In the genomic region with DNA sequence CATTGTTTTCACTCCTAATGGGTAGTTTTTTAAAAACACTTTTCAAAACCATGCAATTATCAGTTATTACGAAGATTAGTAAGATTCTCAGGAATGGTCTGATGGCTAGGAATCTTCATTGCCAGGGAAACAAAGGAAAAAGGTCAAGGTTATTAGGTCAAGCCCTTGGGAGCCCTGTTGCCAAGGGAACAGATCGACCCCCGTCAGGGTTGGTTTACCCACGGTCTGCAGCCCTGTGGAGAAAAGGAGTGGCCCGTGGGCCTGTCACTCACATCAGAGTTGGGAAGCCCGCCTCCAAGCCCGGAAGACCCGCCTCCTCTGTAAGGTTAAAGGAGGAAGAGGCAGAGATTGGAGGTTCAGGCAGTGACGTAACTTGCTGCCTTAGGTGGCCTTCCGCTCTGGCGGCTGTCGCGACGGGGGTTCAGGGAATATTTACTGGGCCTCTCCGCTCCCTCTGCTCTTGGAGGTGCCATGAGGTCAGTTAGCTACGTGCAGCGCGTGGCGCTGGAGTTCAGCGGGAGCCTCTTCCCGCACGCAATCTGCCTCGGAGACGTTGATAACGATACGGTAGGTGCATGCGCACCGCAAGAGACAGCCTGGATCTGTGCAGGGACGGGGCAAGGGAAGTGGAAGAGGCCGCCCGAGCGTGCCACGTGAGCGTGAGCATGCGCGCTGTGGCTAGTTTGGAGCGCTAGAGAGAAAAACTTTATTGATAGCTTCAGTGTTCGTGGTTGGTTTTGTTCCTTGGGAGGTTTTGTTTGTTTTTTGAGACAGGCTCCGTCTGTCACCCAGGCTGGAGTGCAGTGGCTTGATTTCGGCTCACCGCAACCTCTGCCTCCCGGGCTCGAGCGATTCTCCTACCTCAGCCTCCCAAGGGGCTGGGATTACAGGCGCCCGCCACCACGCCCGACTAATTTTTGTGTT, we compare ENCODE assay signal across 8 cellular contexts. TPM values are rescaled to one million over a fixed set of nuclear protein-coding genes. Genes with fewer than 3 reads are reported as not detected.
DNase-seq lines count a peak whose midpoint lies in the region; ATAC-seq, FAIRE-seq and TF ChIP-seq lines count a peak whose summit lies in the region.

A gene (plus strand): TSS at position 379 of the 924 bp plus-strand sequence. CDS start 93 bp downstream, at position 472.

- POLR2A ChIA-PET in AG04450 (lab: Yijun Ruan, JAX) = interaction anchor here (0.6 to 1.6 kb wide), 3 partner anchors 17 to 34 kb away, joined by 4 to 6 read pairs (median 4); a partner anchor contains a TSS

- ATAC-seq in GM18907 (IDR thresholded peaks at IDR 0.05; ENCODE audit: unreplicated experiment) (peak; percentile 95), HG03159 (IDR thresholded peaks at IDR 0.05; ENCODE audit: unreplicated experiment) (peak; percentile 92)

- H3K4me1 ChIP-seq in iPS-20b (ENCODE audit: insufficient read depth, low read length) = peaks cover 3% of the 10 kb centered on the region; the same call in 1 of the 2 replicates

- TF ChIP-seq CTCF in AG04450 (IDR thresholded peaks at IDR 0.05; ENCODE audit: low read depth, low read length) = no peak
- no peak for TF ChIP-seq CTCF in WI38 (IDR thresholded peaks at IDR 0.05; ENCODE audit: low read depth, low read length)
- no peak for TF ChIP-seq CTCF in bronchial epithelial cell (IDR thresholded peaks at IDR 0.05; ENCODE audit: insufficient read depth, low read length, severe bottlenecking)

- peak; percentile 94 for DNase-seq in AG04450 (ENCODE audit: low read depth, low spot score)
- peak; percentile 94 for DNase-seq in NCI-H2227 treated with DMSO at 0.1 percent for 48 hours (lab: John Stamatoyannopoulos, UW)
- peak; percentile 95 for DNase-seq in bronchial epithelial cell (ENCODE audit: low read depth)

- peak within 1 kb of the TSS; percentile 98 for H3K9ac ChIP-seq in iPS-20b (ENCODE audit: low read depth, low read length)

- H3K4me3 ChIP-seq in AG04450 (ENCODE audit: low read depth, low read length) = peak within 1 kb of the TSS; percentile 98
- peak within 1 kb of the TSS; percentile 82 for H3K4me3 ChIP-seq in WI38 (ENCODE audit: low read depth, low read length)
- H3K4me3 ChIP-seq in bronchial epithelial cell (ENCODE audit: low read depth, low read length) = peak within 1 kb of the TSS; percentile 85
- H3K4me3 ChIP-seq in iPS-20b (ENCODE audit: low read length) = peak within 1 kb of the TSS; percentile 93
- H3K4me3 ChIP-seq in skin epidermis = peak within 1 kb of the TSS; percentile 52 to 76 (median 62)

- H3K9me3 ChIP-seq in AG04450 (ENCODE audit: control insufficient read depth, insufficient read depth, low read length) (no peaks in the 10 kb centered on the region), iPS-20b (ENCODE audit: insufficient read depth, low read depth, low read length) (no peaks in the 10 kb centered on the region)

- no peaks in the 10 kb centered on the region for H3K27me3 ChIP-seq in AG04450 (ENCODE audit: control insufficient read depth, insufficient read depth, low read length)
- H3K27me3 ChIP-seq in bronchial epithelial cell (ENCODE audit: control insufficient read depth, insufficient read depth, low read length) = no peaks in the 10 kb centered on the region
- H3K27me3 ChIP-seq in iPS-20b (ENCODE audit: insufficient read depth, low read length) = no peaks in the 10 kb centered on the region

- CTCF ChIA-PET in AG04450 (lab: Charles Lee) = interaction anchor here (0.5 to 2.6 kb wide), 13 partner anchors 12 to 142 kb away, joined by 3 to 15 read pairs (median 3); no protein-coding TSS in a partner anchor

- FAIRE-seq in bronchial epithelial cell (lab: Jason Lieb, UNC) = no peak

- no peaks in the 10 kb centered on the region for H3K36me3 ChIP-seq in bronchial epithelial cell (ENCODE audit: control insufficient read depth, insufficient read depth, low read length)
- H3K36me3 ChIP-seq in iPS-20b (ENCODE audit: insufficient read depth, low read depth, low read length) = peaks cover 9% of the 10 kb centered on the region

- H3K27ac ChIP-seq in AG04450 (ENCODE audit: low read depth, low read length) (peak within 1 kb of the TSS; percentile 96), iPS-20b (ENCODE audit: low read length) (peak within 1 kb of the TSS; percentile 86), skin epidermis (peak within 1 kb of the TSS; percentile 32 to 99 (median 90))

RNA-seq across cellular contexts. Expression of the gene that starts here (rescaled TPM):
- 17.4 and 18.6 TPM in 2 replicates for polyA plus RNA-seq in AG04450 (2011; rRNA removed)
- 23.6 and 42.5 TPM in 2 replicates for polyA minus RNA-seq in AG04450 (2011; rRNA and poly(A)+ RNA removed)
- 14.6 and 17.6 TPM in 2 replicates for total RNA-seq in bronchial epithelial cell

Comparison
In these comparisons a context has a peak if more than half of its experiments do, and no peak if none do; other contexts are left out.
1. Peak in every context shown above with its lines: DNase-seq, ATAC-seq, H3K4me3 ChIP-seq and H3K27ac ChIP-seq.